ENCODE assay signal across 6 cellular contexts in genomic region chr10:13315-13635, GRCh38. TPM values are rescaled to one million over a fixed set of nuclear protein-coding genes. Genes with fewer than 3 reads are reported as not detected.
"Had no signal": no experiment of that assay in that cellular context is flagged by ENCODE, and none has a peak within 500 bp of the region (broad histone marks: within the 10 kb centered on the region; RNA-seq: fewer than 3 reads in every experiment).

No MANE protein-coding gene starts in this region.

RNA-seq across cellular contexts. Expression of gene TUBB8, which starts 35.8 kb away (rescaled TPM):
- total RNA-seq: HT-29, IMR-90, NCI-H460, Peyer's patch, Right ventricle myocardium superior, RPMI7951 had no signal
